Comparison of ENCODE assay signal across 22 cellular contexts in genomic region chr3:110929811-110930210, GRCh38.
"Had no signal": no experiment of that assay in that cellular context is flagged by ENCODE, and none has a peak within 500 bp of the region (broad histone marks: within the 10 kb centered on the region; RNA-seq: fewer than 3 reads in every experiment).

No MANE protein-coding gene starts in this region.

- H3K4me1 ChIP-seq: colonic mucosa, esophagus squamous epithelium, left lung, tibial artery had no signal

- H3K4me3 ChIP-seq: colonic mucosa, esophagus squamous epithelium, heart left ventricle, left lung, lung, pancreas, tibial artery had no signal

- H3K9me3 ChIP-seq: colonic mucosa, esophagus squamous epithelium, heart left ventricle, left lung, pancreas, tibial artery had no signal

- H3K36me3 ChIP-seq: colonic mucosa, esophagus squamous epithelium, heart left ventricle, left lung, pancreas, tibial artery had no signal

- DNase-seq: activated CD4-positive, alpha-beta memory T cell treated with anti-CD3 and anti-CD28 coated beads, Interleukin-2, amount 10 ng/mL, durations not matched to agents 7 days and 5 days; activated CD4-positive, alpha-beta T cell treated with anti-CD3 and anti-CD28 coated beads, Interleukin-2, amount 10 ng/mL, durations not matched to agents 24 days and 14 days; activated CD8-positive, alpha-beta memory T cell treated with anti-CD3 and anti-CD28 coated beads, Interleukin-2, amount 10 ng/mL, durations not matched to agents 7 days and 5 days; activated effector memory CD4-positive, alpha-beta T cell treated with anti-CD3 and anti-CD28 coated beads, Interleukin-2, amount 50 U/mL, for 16 hours; activated naive CD4-positive, alpha-beta T cell treated with anti-CD3 and anti-CD28 coated beads, Interleukin-2, amount 10 ng/mL, durations not matched to agents 7 days and 5 days; activated naive CD8-positive, alpha-beta T cell treated with anti-CD3 and anti-CD28 coated beads, Interleukin-2, amount 50 U/mL, for 24 hours; activated T-cell treated with anti-CD3 and anti-CD28 coated beads for 4 hours; anterior cingulate cortex; central memory CD4-positive, alpha-beta T cell; colonic mucosa; esophagus squamous epithelium; heart left ventricle; kidney; left lung; natural killer cell; pancreas; right cardiac atrium; stimulated activated CD4-positive, alpha-beta T cell treated with anti-CD3 and anti-CD28 coated beads, Interleukin-1b, Interleukin-23, amount 100 ng/mL, for 48 hours; stimulated activated naive CD8-positive, alpha-beta T cell treated with anti-CD3 and anti-CD28 coated beads, Interleukin-15, amount 100 ng/mL, for 72 hours; T-helper 17 cell; tibial artery had no signal

- H3K27me3 ChIP-seq: colonic mucosa, esophagus squamous epithelium, heart left ventricle, left lung, pancreas, tibial artery had no signal

- H3K27ac ChIP-seq: colonic mucosa, esophagus squamous epithelium, heart left ventricle, left lung, pancreas, tibial artery had no signal
